In the genomic region with DNA sequence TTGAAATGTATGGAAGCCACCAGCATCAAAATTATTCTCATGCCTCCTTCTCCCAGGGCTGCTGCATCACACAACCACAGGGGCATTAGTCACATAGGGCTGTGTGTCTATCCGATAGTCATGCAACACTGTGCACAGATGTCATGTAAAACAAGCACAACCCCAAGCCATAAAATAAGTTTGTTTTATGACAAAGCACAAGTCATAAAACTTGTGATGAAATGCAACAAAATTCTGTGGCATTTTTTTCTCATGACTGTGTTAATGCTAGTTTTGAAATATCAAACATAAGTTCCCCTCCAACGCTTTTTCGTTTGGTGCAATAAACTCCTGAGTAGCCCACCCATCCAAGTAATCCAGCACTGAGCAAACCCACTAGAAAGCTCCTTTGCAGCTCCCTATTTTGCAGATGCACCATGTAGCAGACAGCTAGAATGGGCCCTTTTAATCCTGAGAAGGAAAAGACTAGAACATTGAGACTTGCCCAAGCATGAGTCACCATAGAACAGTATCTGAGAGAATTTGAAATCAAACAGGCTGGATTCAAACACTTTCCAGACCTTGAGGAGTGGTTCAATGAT, we compare ENCODE assay signal across 11 cellular contexts.
DNase-seq lines count a peak whose midpoint lies in the region; ATAC-seq and TF ChIP-seq lines count a peak whose summit lies in the region.
"Had no signal": no experiment of that assay in that cellular context is flagged by ENCODE, and none has a peak within 500 bp of the region (broad histone marks: within the 10 kb centered on the region; RNA-seq: fewer than 3 reads in every experiment).

No MANE protein-coding gene starts in this region.

- H3K4me1 ChIP-seq in right atrium auricular region = peaks cover 0 to 32% of the 10 kb centered on the region in 2 donors
- H3K4me1 ChIP-seq in adipocyte (ENCODE audit: control insufficient read depth, insufficient read depth, low read length) = peaks cover 64% of the 10 kb centered on the region
- peaks cover 58% of the 10 kb centered on the region for H3K4me1 ChIP-seq in hepatocyte (ENCODE audit: insufficient read depth)
- H3K4me1 ChIP-seq in vagina = peaks cover 57% of the 10 kb centered on the region

- H4K20me1 ChIP-seq in hepatocyte (ENCODE audit: insufficient read depth, poor library complexity, severe bottlenecking) = no peaks in the 10 kb centered on the region

- H3K27me3 ChIP-seq in right atrium auricular region (no peaks in the 10 kb centered on the region), adipocyte (replicated peaks; ENCODE audit: control insufficient read depth, insufficient read depth, low read length) (no peaks in the 10 kb centered on the region), hepatocyte (no peaks in the 10 kb centered on the region), vagina (no peaks in the 10 kb centered on the region)

- TF ChIP-seq POLR2A in vagina (IDR thresholded peaks at IDR 0.05) = no peak

- ATAC-seq in left ventricle myocardium superior = no peak

- H3K79me2 ChIP-seq in hepatocyte = no peaks in the 10 kb centered on the region

- no peaks in the 10 kb centered on the region for H3K36me3 ChIP-seq in right atrium auricular region
- H3K36me3 ChIP-seq in adipocyte (ENCODE audit: control insufficient read depth, insufficient read depth, low read length, severe bottlenecking) = no peaks in the 10 kb centered on the region
- H3K36me3 ChIP-seq in hepatocyte (replicated peaks; ENCODE audit: insufficient read depth, low read depth) = no peaks in the 10 kb centered on the region
- H3K36me3 ChIP-seq in vagina = no peaks in the 10 kb centered on the region

- H3K4me3 ChIP-seq in right atrium auricular region (no peak overlapping the region), adipocyte (ENCODE audit: low read length) (peak overlapping the region; percentile 37), hepatocyte (no peak overlapping the region), vagina (no peak overlapping the region)

- H3K9me2 ChIP-seq in hepatocyte (replicated peaks; ENCODE audit: insufficient read depth) = no peaks in the 10 kb centered on the region

- peak overlapping the region; percentile 13 for H3K4me2 ChIP-seq in hepatocyte

- 40% methylated on average over 3 of the region's 3 CpGs for WGBS in hepatocyte (ENCODE audit: low lambda C conversion rate, missing lambda C conversion rate)

- TF ChIP-seq CTCF in right atrium auricular region (IDR thresholded peaks at IDR 0.05) = no peak
- no peak for TF ChIP-seq CTCF in hepatocyte (IDR thresholded peaks at IDR 0.05; ENCODE audit: poor library complexity)
- TF ChIP-seq CTCF in vagina (IDR thresholded peaks at IDR 0.05) = no peak

- H3K27ac ChIP-seq in right atrium auricular region = peak overlapping the region; percentile 34 to 72
- H3K27ac ChIP-seq in hepatocyte = peak overlapping the region; percentile 93
- peak overlapping the region; percentile 65 for H3K27ac ChIP-seq in vagina

- intact Hi-C loops in left ventricle myocardium superior (cut with micrococcal nuclease) = no loop called here
- intact Hi-C loops in vagina (cut with DNase I) = no loop called here

- H3K9ac ChIP-seq in adipocyte (ENCODE audit: low read length) = peak overlapping the region; percentile 77

- H3K9me3 ChIP-seq in right atrium auricular region (peaks cover 0 to 7% of the 10 kb centered on the region in 2 donors), adipocyte (ENCODE audit: control insufficient read depth, low read length) (no peaks in the 10 kb centered on the region), hepatocyte (ENCODE audit: low read depth) (no peaks in the 10 kb centered on the region), vagina (no peaks in the 10 kb centered on the region)

- DNase-seq in right atrium auricular region (ENCODE audit: low spot score) = no peak
- no peak for DNase-seq in left ventricle myocardium superior
- DNase-seq in adipocyte (ENCODE audit: low read depth) = peak; percentile 87
- DNase-seq in hepatocyte (ENCODE audit: low spot score) = peak; percentile 61
- DNase-seq in vagina (ENCODE audit: extremely low spot score in 2 of 2) = no peak
- no peak for DNase-seq in OCI-M2 (lab: John Stamatoyannopoulos, UW; ENCODE audit: unreplicated experiment)
- DNase-seq in activated T-cell treated with anti-CD3 and anti-CD28 coated beads, Interleukin-2, amount 50 U/mL, for 48 hours = no peak
- no peak for DNase-seq in activated T-cell treated with anti-CD3 and anti-CD28 coated beads, Interleukin-2, amount 50 U/mL, for 1 hour
- DNase-seq: central memory CD4-positive, alpha-beta T cell; NCI-H146; SHP77 treated with DMSO at 0.1 percent for 48 hours had no signal

- no peak overlapping the region for H2AFZ ChIP-seq in hepatocyte

Comparison
In these comparisons a context has a peak if more than half of its experiments do, and no peak if none do; other contexts are left out.
1. DNase-seq: peak in adipocyte (single experiment) and hepatocyte (single experiment); none in right atrium auricular region (single experiment), left ventricle myocardium superior (single experiment), vagina (0 of 2), OCI-M2 (single experiment), activated T-cell treated with anti-CD3 and anti-CD28 coated beads, Interleukin-2, amount 50 U/mL, for 48 hours (0 of 2) and activated T-cell treated with anti-CD3 and anti-CD28 coated beads, Interleukin-2, amount 50 U/mL, for 1 hour (single experiment).
2. Peak in every context shown above with its lines, with median percentiles within 50 percentile points of each other: H3K27ac ChIP-seq.